ENCODE assay signal across 1 cellular context in genomic region chr3:133592843-133593242, GRCh38.
TF ChIP-seq lines count a peak whose summit lies in the region.

No MANE protein-coding gene starts in this region.

TF ChIP-seq in GM12878, 131 proteins besides CTCF, POLR2A, EP300 and RAD21 (continued from another document):
- no peak for TF ChIP-seq NRF1 (conservative IDR thresholded peaks at IDR 0.05; ENCODE audit: low read depth, low read length)
- TF ChIP-seq TBL1XR1 (IDR thresholded peaks at IDR 0.05; ENCODE audit: low read depth, low read length), result no peak
- TF ChIP-seq MYB (IDR thresholded peaks at IDR 0.05; ENCODE audit: borderline replicate concordance, low read depth, low read length), result no peak
- peak; percentile 57; the same call in 1 of the 2 replicates for TF ChIP-seq ATF2 (IDR thresholded peaks at IDR 0.05; ENCODE audit: low read length)
- TF ChIP-seq YBX1 (IDR thresholded peaks at IDR 0.05), result no peak
- TF ChIP-seq FOXM1 (IDR thresholded peaks at IDR 0.05; ENCODE audit: low read depth, low read length), result peak; percentile 61; the same call in 1 of the 2 replicates
- TF ChIP-seq MTA3 (IDR thresholded peaks at IDR 0.05; ENCODE audit: borderline replicate concordance, low read length), result 0 out of 2 replicates have a peak, but pooled peaks have one; percentile 13
- no peak for TF ChIP-seq KAT2A (conservative IDR thresholded peaks at IDR 0.05; ENCODE audit: control insufficient read depth, low read depth, low read length)
